Comparison of ENCODE assay signal across 8 cellular contexts in genomic region chr2:200585730-200586643, GRCh38. TPM values are rescaled to one million over a fixed set of nuclear protein-coding genes. Genes with fewer than 3 reads are reported as not detected.
DNase-seq lines count a peak whose midpoint lies in the region; TF ChIP-seq lines count a peak whose summit lies in the region.

TSS of gene AOX1 (plus strand) at chr2:200586014. CDS start at chr2:200586109, 95 bp downstream.

- H3K4me1 Mint-ChIP-seq in activated CD4-positive, alpha-beta T cell treated with anti-CD3 and anti-CD28 coated beads, Interleukin-2, amount 10 ng/mL, durations not matched to agents 24 days and 14 days = peaks cover 6% of the 10 kb centered on the region
- H3K4me1 Mint-ChIP-seq in endodermal cell = peaks cover 6% of the 10 kb centered on the region

- H3K36me3 Mint-ChIP-seq in activated CD4-positive, alpha-beta T cell treated with anti-CD3 and anti-CD28 coated beads, Interleukin-2, amount 10 ng/mL, durations not matched to agents 24 days and 14 days (ENCODE audit: low read depth) = peaks cover 18% of the 10 kb centered on the region
- no peaks in the 10 kb centered on the region for H3K36me3 Mint-ChIP-seq in endodermal cell (ENCODE audit: low read depth)

- intact Hi-C loops in activated CD4-positive, alpha-beta T cell treated with anti-CD3 and anti-CD28 coated beads, Interleukin-2, amount 10 ng/mL, durations not matched to agents 24 days and 14 days (cut with micrococcal nuclease) = no loop called here

- H3K36me3 ChIP-seq in endodermal cell (ENCODE audit: control insufficient read depth, insufficient read depth, low read length) (no peaks in the 10 kb centered on the region), stomach smooth muscle (ENCODE audit: control insufficient read depth in 2 of 2, insufficient read depth in 2 of 2, low read length in 2 of 2) (no peaks in the 10 kb centered on the region)

- 3 to 8% methylated on average over 36 to 62 of the region's 62 CpGs for WGBS in endodermal cell (ENCODE audit: insufficient coverage in 1 of 2, insufficient read length in 1 of 2), 2 experiments

- peak within 1 kb of the TSS; percentile 85 for H3K4me3 ChIP-seq in endodermal cell (ENCODE audit: low read length)
- H3K4me3 ChIP-seq in stomach smooth muscle (ENCODE audit: low read length in 2 of 2) = peak within 1 kb of the TSS; percentile 76 to 81

- no peak for TF ChIP-seq CTCF in GM20000 (IDR thresholded peaks at IDR 0.05; ENCODE audit: extremely low read depth, missing control alignments)
- peak; percentile 41 for TF ChIP-seq CTCF in endodermal cell (conservative IDR thresholded peaks at IDR 0.05)

- H3K9ac ChIP-seq in endodermal cell (ENCODE audit: extremely low read depth, low read length, poor library complexity, severe bottlenecking) = peak within 1 kb of the TSS; percentile 34
- H3K9ac ChIP-seq in stomach smooth muscle (ENCODE audit: low read length in 2 of 2) = peak within 1 kb of the TSS; percentile 59 to 69

- H3K9me3 ChIP-seq in endodermal cell (ENCODE audit: control insufficient read depth, low read length) (no peaks in the 10 kb centered on the region), stomach smooth muscle (ENCODE audit: control insufficient read depth in 2 of 2, low read length in 2 of 2) (no peaks in the 10 kb centered on the region)

- H3K4me1 ChIP-seq in endodermal cell (ENCODE audit: control insufficient read depth, insufficient read depth, low read length) (no peaks in the 10 kb centered on the region), stomach smooth muscle (ENCODE audit: control insufficient read depth, insufficient read depth, low read length) (peaks cover 4% of the 10 kb centered on the region)

- H3K27me3 Mint-ChIP-seq in activated CD4-positive, alpha-beta T cell treated with anti-CD3 and anti-CD28 coated beads, Interleukin-2, amount 10 ng/mL, durations not matched to agents 24 days and 14 days = peaks cover 17% of the 10 kb centered on the region
- H3K27me3 Mint-ChIP-seq in endodermal cell (ENCODE audit: insufficient read depth) = peaks cover 34% of the 10 kb centered on the region

- no peak within 1 kb of the TSS for H3K27ac Mint-ChIP-seq in activated CD4-positive, alpha-beta T cell treated with anti-CD3 and anti-CD28 coated beads, Interleukin-2, amount 10 ng/mL, durations not matched to agents 24 days and 14 days
- H3K27ac Mint-ChIP-seq in endodermal cell = peak within 1 kb of the TSS; percentile 52

- H3K27me3 ChIP-seq in endodermal cell (ENCODE audit: control insufficient read depth, insufficient read depth, low read length, poor library complexity, severe bottlenecking) = peaks cover 10% of the 10 kb centered on the region
- H3K27me3 ChIP-seq in stomach smooth muscle (ENCODE audit: control insufficient read depth in 1 of 2, insufficient read depth in 2 of 2, low read length in 2 of 2) = no peaks in the 10 kb centered on the region

- H3K27ac ChIP-seq in endodermal cell (ENCODE audit: low read depth, low read length) = no peak within 1 kb of the TSS
- H3K27ac ChIP-seq in stomach smooth muscle (ENCODE audit: low read length) = peak within 1 kb of the TSS; percentile 50

- peak within 1 kb of the TSS; percentile 80 for H3K4me3 Mint-ChIP-seq in activated CD4-positive, alpha-beta T cell treated with anti-CD3 and anti-CD28 coated beads, Interleukin-2, amount 10 ng/mL, durations not matched to agents 24 days and 14 days
- H3K4me3 Mint-ChIP-seq in endodermal cell = peak within 1 kb of the TSS; percentile 67

- DNase-seq in AG08395 (ENCODE audit: low spot score) (peak; percentile 63), GM20000 (ENCODE audit: low spot score) (peak; percentile 24), endodermal cell (peak; percentile 92), medulla oblongata (ENCODE audit: extremely low spot score) (peak; percentile 43), SKM-1 treated with dmso at 0.1 percent for 144 hours (lab: John Stamatoyannopoulos, UW; ENCODE audit: unreplicated experiment) (no peak)
- DNase-seq in activated CD4-positive, alpha-beta T cell treated with anti-CD3 and anti-CD28 coated beads, Interleukin-2, amount 10 ng/mL, durations not matched to agents 24 days and 14 days = peak; percentile 68
- no peak for DNase-seq in effector CD4-positive, alpha-beta T cell

- H3K9me3 Mint-ChIP-seq in activated CD4-positive, alpha-beta T cell treated with anti-CD3 and anti-CD28 coated beads, Interleukin-2, amount 10 ng/mL, durations not matched to agents 24 days and 14 days = no peaks in the 10 kb centered on the region
- no peaks in the 10 kb centered on the region for H3K9me3 Mint-ChIP-seq in endodermal cell

RNA-seq across cellular contexts. Expression of gene AOX1, which starts in this region (rescaled TPM):
- 0.26 TPM in 1 of 2 replicates, not detected in the other for total RNA-seq in activated CD4-positive, alpha-beta T cell treated with anti-CD3 and anti-CD28 coated beads, Interleukin-2, amount 10 ng/mL, durations not matched to agents 24 days and 14 days
- 10 to 100 TPM in 1 of 2 donors, 1 to 10 TPM in 1; 8.8 to 15.5 TPM for total RNA-seq in endodermal cell
- 1.6 TPM for polyA plus RNA-seq in endodermal cell (2013, experiment 1 of 2)
- polyA plus RNA-seq in endodermal cell (2013, experiment 2 of 2) = 1.4 TPM

Comparison
In these comparisons a context has a peak if more than half of its experiments do, and no peak if none do; other contexts are left out.
1. Peak in DNase-seq in activated CD4-positive, alpha-beta T cell treated with anti-CD3 and anti-CD28 coated beads, Interleukin-2, amount 10 ng/mL, durations not matched to agents 24 days and 14 days; RNA of the gene not detected or under 1 TPM.
2. DNase-seq: peak in AG08395 (single experiment), GM20000 (single experiment), endodermal cell (single experiment) and medulla oblongata (single experiment); none in SKM-1 treated with dmso at 0.1 percent for 144 hours (single experiment) and effector CD4-positive, alpha-beta T cell (single experiment).